ENCODE assay signal across 15 cellular contexts in the genomic region with DNA sequence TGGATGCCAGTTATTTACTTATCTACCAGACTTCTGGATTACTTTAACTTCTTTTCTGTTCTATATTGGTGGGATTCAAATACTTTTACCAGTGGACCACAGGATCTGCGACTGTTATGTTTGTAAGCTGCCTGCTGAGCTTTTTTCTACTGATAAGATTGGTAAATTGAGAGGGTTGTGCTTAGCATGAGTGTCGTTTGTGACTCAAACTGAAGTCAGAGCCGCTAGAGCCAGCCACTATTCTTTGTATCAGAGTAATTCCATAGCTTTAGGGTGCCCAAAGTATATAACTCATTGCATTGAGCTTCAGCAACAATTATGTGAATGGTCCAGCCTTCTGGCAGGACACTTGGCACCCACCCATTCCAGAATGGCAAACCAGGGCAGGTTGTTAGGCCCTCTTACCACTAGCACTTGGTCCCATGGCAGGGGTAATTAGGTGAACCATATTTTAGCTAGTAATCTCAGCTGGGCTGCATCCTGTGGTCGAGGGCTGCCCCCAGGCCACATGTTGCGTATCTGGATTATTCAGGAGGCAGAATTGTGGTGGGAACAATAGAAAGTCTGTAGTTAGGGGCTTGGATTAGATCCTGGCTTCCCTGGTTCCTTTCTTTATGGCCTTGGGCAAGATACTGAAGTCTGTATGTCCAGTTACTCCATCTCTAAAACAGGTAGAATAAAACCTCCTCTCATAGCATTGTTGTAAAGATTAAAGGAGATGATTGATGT. TPM values are rescaled to one million over a fixed set of nuclear protein-coding genes. Genes with fewer than 3 reads are reported as not detected.
A peak's percentile ranks its signal among the peaks of the same experiment; 100 is the strongest.
DNase-seq lines count a peak whose midpoint lies in the region; ATAC-seq and TF ChIP-seq lines count a peak whose summit lies in the region.
"Had no signal": no experiment of that assay in that cellular context is flagged by ENCODE, and none has a peak within 500 bp of the region (broad histone marks: within the 10 kb centered on the region; RNA-seq: fewer than 3 reads in every experiment).

No MANE protein-coding gene starts in this region.

- H3K4me1 ChIP-seq in Loucy (ENCODE audit: insufficient read depth, low read length, poor library complexity, severe bottlenecking) = peaks cover 60% of the 10 kb centered on the region
- H3K4me1 ChIP-seq in breast epithelium = no peaks in the 10 kb centered on the region
- H3K4me1 ChIP-seq: Caco-2 had no signal

- no peaks in the 10 kb centered on the region for H3K27me3 ChIP-seq in Loucy (ENCODE audit: insufficient read depth, low read length, poor library complexity, severe bottlenecking)
- no peaks in the 10 kb centered on the region for H3K27me3 ChIP-seq in breast epithelium

- H3K27ac Mint-ChIP-seq in brain = peak overlapping the region in 3 of 5 experiments; percentile 1 to 99 (median 22)
- peak overlapping the region; percentile 19 to 96 (median 82) for H3K27ac Mint-ChIP-seq in naive thymus-derived CD8-positive, alpha-beta T cell
- no peak overlapping the region for H3K27ac Mint-ChIP-seq in endothelial cell (ENCODE audit: unreplicated experiment)
- H3K27ac Mint-ChIP-seq: activated naive CD4-positive, alpha-beta T cell treated with anti-CD3 and anti-CD28 coated beads, Interleukin-2, amount 10 ng/mL, durations not matched to agents 7 days and 5 days; T-helper 1 cell treated with Interleukin-12 subunit alpha and Interleukin-12 subunit beta and Interleukin-4 antibody, amounts not matched to agents 30 μg/mL and 1 μg/mL, for 36 hours had no signal

- H3K36me3 Mint-ChIP-seq in brain (peaks cover 9% of the 10 kb centered on the region), endothelial cell (ENCODE audit: low read depth, unreplicated experiment) (no peaks in the 10 kb centered on the region)
- H3K36me3 Mint-ChIP-seq in naive thymus-derived CD8-positive, alpha-beta T cell = no peaks in the 10 kb centered on the region

- H3K9me3 ChIP-seq in Loucy (ENCODE audit: insufficient read depth, low read depth, low read length) (no peaks in the 10 kb centered on the region), breast epithelium (no peaks in the 10 kb centered on the region)
- H3K9me3 ChIP-seq: Caco-2 had no signal

- peak overlapping the region; percentile 72 for H3K4me2 ChIP-seq in Loucy (ENCODE audit: low read depth, low read length, poor library complexity, severe bottlenecking)

- peak overlapping the region in 3 of 5 experiments; percentile 10 to 96 (median 37) for H3K4me3 Mint-ChIP-seq in brain
- H3K4me3 Mint-ChIP-seq in naive thymus-derived CD8-positive, alpha-beta T cell = peak overlapping the region in 9 of 10 donors; percentile 20 to 99 (median 64)
- no peak overlapping the region for H3K4me3 Mint-ChIP-seq in endothelial cell (ENCODE audit: unreplicated experiment)
- H3K4me3 Mint-ChIP-seq: activated CD4-positive, alpha-beta memory T cell treated with anti-CD3 and anti-CD28 coated beads for 36 hours; activated naive CD4-positive, alpha-beta T cell treated with anti-CD3 and anti-CD28 coated beads, Interleukin-2, amount 10 ng/mL, durations not matched to agents 7 days and 5 days; T-helper 1 cell treated with Interleukin-12 subunit alpha and Interleukin-12 subunit beta and Interleukin-4 antibody, amounts not matched to agents 30 μg/mL and 1 μg/mL, for 36 hours had no signal

- intact Hi-C loops in breast epithelium (cut with DNase I; ENCODE audit: low total_unique reads) = no loop called here

- POLR2A ChIA-PET in naive thymus-derived CD8-positive, alpha-beta T cell (lab: Charles Lee) = interaction anchor here (1.2 to 2.5 kb wide), 2 partner anchors 9 to 17 kb away, joined by 3 to 12 read pairs; no protein-coding TSS in a partner anchor

- H3K27me3 Mint-ChIP-seq in brain (no peaks in the 10 kb centered on the region), endothelial cell (ENCODE audit: unreplicated experiment) (peaks cover 2% of the 10 kb centered on the region)
- no peaks in the 10 kb centered on the region for H3K27me3 Mint-ChIP-seq in naive thymus-derived CD8-positive, alpha-beta T cell
- H3K27me3 Mint-ChIP-seq: activated CD4-positive, alpha-beta memory T cell treated with anti-CD3 and anti-CD28 coated beads for 36 hours; activated naive CD4-positive, alpha-beta T cell treated with anti-CD3 and anti-CD28 coated beads, Interleukin-2, amount 10 ng/mL, durations not matched to agents 7 days and 5 days had no signal

- no peak overlapping the region for H3K9ac ChIP-seq in Loucy (ENCODE audit: low read depth, low read length, poor library complexity, severe bottlenecking)

- peaks cover 14% of the 10 kb centered on the region for H4K20me1 ChIP-seq in Loucy (ENCODE audit: insufficient read depth, low read length, poor library complexity, severe bottlenecking)

- H3K27ac ChIP-seq in breast epithelium = no peak overlapping the region
- H3K27ac ChIP-seq: HL-60 had no signal

- peak; percentile 61 for DNase-seq in ELR (ENCODE audit: low read depth)
- DNase-seq in naive thymus-derived CD8-positive, alpha-beta T cell = no peak
- no peak for DNase-seq in NCI-H1092 treated with DMSO at 0.1 percent for 48 hours (lab: John Stamatoyannopoulos, UW)
- no peak for DNase-seq in T-helper 9 cell
- no peak for DNase-seq in endothelial cell (ENCODE audit: low spot score)
- DNase-seq in breast epithelium (ENCODE audit: low spot score in 2 of 2) = no peak
- DNase-seq: activated CD4-positive, alpha-beta memory T cell treated with anti-CD3 and anti-CD28 coated beads for 36 hours; activated naive CD4-positive, alpha-beta T cell treated with anti-CD3 and anti-CD28 coated beads, Interleukin-2, amount 10 ng/mL, durations not matched to agents 7 days and 5 days; Caco-2; occipital lobe; stimulated activated CD4-positive, alpha-beta T cell treated with anti-CD3 and anti-CD28 coated beads, Interleukin-12 subunit alpha, Interleukin-12 subunit beta, amount 100 ng/mL, for 4 hours had no signal

- no peak for ATAC-seq in naive thymus-derived CD8-positive, alpha-beta T cell

- no peak overlapping the region for H2AFZ ChIP-seq in Loucy (ENCODE audit: low read length)

- peaks cover 73% of the 10 kb centered on the region for H3K4me1 Mint-ChIP-seq in brain
- peaks cover 47 to 89% (median 82%) of the 10 kb centered on the region in 4 donors for H3K4me1 Mint-ChIP-seq in naive thymus-derived CD8-positive, alpha-beta T cell
- peaks cover 19% of the 10 kb centered on the region for H3K4me1 Mint-ChIP-seq in endothelial cell (ENCODE audit: unreplicated experiment)

- H3K36me3 ChIP-seq in Loucy (ENCODE audit: insufficient read depth, low read length) (no peaks in the 10 kb centered on the region), breast epithelium (no peaks in the 10 kb centered on the region)

- TF ChIP-seq CTCF in Loucy (conservative IDR thresholded peaks at IDR 0.05; ENCODE audit: low read length) (no peak), brain (conservative IDR thresholded peaks at IDR 0.05) (no peak), endothelial cell (IDR thresholded peaks at IDR 0.05; ENCODE audit: unreplicated experiment) (no peak), breast epithelium (IDR thresholded peaks at IDR 0.05) (no peak)

- H3K4me3 ChIP-seq in Loucy (ENCODE audit: low read length, poor library complexity, severe bottlenecking) (peak overlapping the region; percentile 4), breast epithelium (no peak overlapping the region)

- TF ChIP-seq POLR2A in breast epithelium (IDR thresholded peaks at IDR 0.05) = no peak

- peaks cover 0 to 6% (median 0%) of the 10 kb centered on the region in 5 experiments for H3K9me3 Mint-ChIP-seq in brain
- no peaks in the 10 kb centered on the region for H3K9me3 Mint-ChIP-seq in naive thymus-derived CD8-positive, alpha-beta T cell
- no peaks in the 10 kb centered on the region for H3K9me3 Mint-ChIP-seq in endothelial cell (ENCODE audit: unreplicated experiment)
- H3K9me3 Mint-ChIP-seq: activated CD4-positive, alpha-beta memory T cell treated with anti-CD3 and anti-CD28 coated beads for 36 hours; T-helper 1 cell treated with Interleukin-12 subunit alpha and Interleukin-12 subunit beta and Interleukin-4 antibody, amounts not matched to agents 30 μg/mL and 1 μg/mL, for 36 hours had no signal

- H3F3A ChIP-seq in Loucy (ENCODE audit: low read depth) = no peaks in the 10 kb centered on the region

- H3K9me2 ChIP-seq in Loucy (replicated peaks; ENCODE audit: low read depth, low read length) = no peaks in the 10 kb centered on the region

- peaks cover 88% of the 10 kb centered on the region for H3K79me2 ChIP-seq in Loucy (ENCODE audit: insufficient read depth, low read length)

RNA-seq across cellular contexts. Expression of gene PLCL2, which starts 6.0 kb away (rescaled TPM):
- polyA plus RNA-seq in brain (ENCODE audit: insufficient read depth, low read depth, low replicate concordance) = 6.3 TPM
- 10 to 100 TPM; 85.0 to 86.3 TPM for total RNA-seq in naive thymus-derived CD8-positive, alpha-beta T cell
- 10 to 100 TPM; 57.7 to 84.4 (median 69.1) TPM for polyA plus RNA-seq in naive thymus-derived CD8-positive, alpha-beta T cell
- total RNA-seq in endothelial cell (ENCODE audit: unreplicated experiment) (18.8 TPM), breast epithelium (10 to 100 TPM in 2 of 3 donors, 1 to 10 TPM in 1; 7.8 to 21.9 (median 17.0) TPM)
